21 cellular contexts compared by ENCODE assay signal in the genomic region with DNA sequence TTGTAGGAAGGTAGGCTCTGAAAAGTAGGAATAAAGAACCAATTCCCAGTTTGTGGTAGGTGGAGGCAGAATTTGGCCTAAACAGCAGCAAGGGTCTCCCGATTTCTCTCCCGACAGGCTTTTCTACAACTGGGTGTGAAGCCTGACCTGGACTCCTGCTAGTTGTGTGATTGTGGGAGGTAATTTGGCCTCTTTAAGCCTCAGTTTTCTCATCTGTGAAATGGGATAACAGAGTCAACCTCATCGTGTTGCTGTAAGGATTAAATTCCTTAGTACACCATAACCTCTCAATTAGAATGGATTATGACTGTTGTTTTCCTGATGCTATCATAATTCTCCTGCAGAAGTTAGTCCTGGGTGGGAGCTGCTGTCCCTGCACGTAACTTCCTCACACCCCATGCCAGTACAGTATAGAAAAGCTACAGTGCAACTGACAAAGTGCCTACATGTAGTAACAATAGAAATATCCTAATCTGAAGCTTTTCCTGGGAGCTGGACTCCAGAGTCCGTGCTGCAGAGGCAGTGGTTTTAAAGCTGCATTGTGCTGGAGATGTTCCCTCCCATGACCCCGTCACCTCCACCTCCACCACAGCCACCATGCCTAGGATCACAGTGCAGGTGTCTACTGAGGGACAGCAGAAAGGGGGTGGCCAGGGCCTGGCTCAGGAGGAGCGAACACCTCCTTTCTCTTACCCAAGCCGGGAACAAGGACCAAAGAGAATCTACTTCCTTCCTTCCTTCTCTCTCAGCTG.
DNase-seq lines count a peak whose midpoint lies in the region; ATAC-seq, FAIRE-seq and TF ChIP-seq lines count a peak whose summit lies in the region.
"Had no signal": no experiment of that assay in that cellular context is flagged by ENCODE, and none has a peak within 500 bp of the region (broad histone marks: within the 10 kb centered on the region; RNA-seq: fewer than 3 reads in every experiment).

No MANE protein-coding gene starts in this region.

- H3K79me2 ChIP-seq in astrocyte (ENCODE audit: insufficient read depth, low read length): no peaks in the 10 kb centered on the region

- 67% methylated on average over 8 of the region's 8 CpGs for WGBS in suprapubic skin

- peaks cover 39% of the 10 kb centered on the region for H3K4me1 Mint-ChIP-seq in HFFc6 (ENCODE audit: low read depth)
- peaks cover 27% of the 10 kb centered on the region for H3K4me1 Mint-ChIP-seq in astrocyte (ENCODE audit: low read depth, unreplicated experiment)
- no peaks in the 10 kb centered on the region for H3K4me1 Mint-ChIP-seq in activated naive CD4-positive, alpha-beta T cell treated with anti-CD3 and anti-CD28 coated beads, Interleukin-2, amount 10 ng/mL, durations not matched to agents 7 days and 5 days
- H3K4me1 Mint-ChIP-seq: activated CD4-positive, alpha-beta T cell treated with anti-CD3 and anti-CD28 coated beads, Interleukin-2, amount 10 ng/mL, durations not matched to agents 24 days and 14 days had no signal

- H3K27me3 Mint-ChIP-seq in HFFc6 (ENCODE audit: insufficient read depth) (no peaks in the 10 kb centered on the region; the same call in 1 of the 2 replicates), astrocyte (ENCODE audit: low read depth, unreplicated experiment) (no peaks in the 10 kb centered on the region)
- peaks cover 56% of the 10 kb centered on the region for H3K27me3 Mint-ChIP-seq in activated naive CD4-positive, alpha-beta T cell treated with anti-CD3 and anti-CD28 coated beads, Interleukin-2, amount 10 ng/mL, durations not matched to agents 7 days and 5 days

- peak overlapping the region; percentile 18 for H3K4me2 ChIP-seq in astrocyte (ENCODE audit: low read length)
- H3K4me2 ChIP-seq: KMS-11 had no signal

- DNase-seq in HFFc6 (no peak), astrocyte (ENCODE audit: low read depth) (no peak), foreskin keratinocyte (no peak), suprapubic skin (ENCODE audit: low spot score in 2 of 2) (no peak), erythroblast (lab: John Stamatoyannopoulos, UW) (no peak)
- no peak for DNase-seq in activated naive CD4-positive, alpha-beta T cell treated with anti-CD3 and anti-CD28 coated beads, Interleukin-2, amount 10 ng/mL, durations not matched to agents 7 days and 5 days
- DNase-seq: activated CD4-positive, alpha-beta T cell treated with anti-CD3 and anti-CD28 coated beads, Interleukin-2, amount 10 ng/mL, durations not matched to agents 24 days and 14 days; activated naive CD4-positive, alpha-beta T cell treated with Interleukin-2 at 50 U/mL for 16 hours; activated T-cell treated with anti-CD3 and anti-CD28 coated beads, Interleukin-2, amount 50 U/mL, for 1 hour; DMS 273 treated with DMSO at 0.1 percent for 48 hours; left cardiac atrium; psoas muscle; stimulated activated naive CD4-positive, alpha-beta T cell treated with Interleukin-2 at 50 U/mL for 16 hours; T-helper 9 cell; testis; uterus had no signal

- H3K27ac ChIP-seq in astrocyte (ENCODE audit: low read depth, low read length) (no peak overlapping the region), foreskin keratinocyte (peak overlapping the region; percentile 74), suprapubic skin (peak overlapping the region; percentile 52)
- H3K27ac ChIP-seq: KMS-11, neutrophil, psoas muscle, testis, uterus had no signal

- CTCF ChIA-PET in activated naive CD4-positive, alpha-beta T cell treated with anti-CD3 and anti-CD28 coated beads, Interleukin-2, amount 10 ng/mL, durations not matched to agents 7 days and 5 days (lab: Charles Lee): no interaction called here

- H2AFZ ChIP-seq in astrocyte (ENCODE audit: low read depth, low read length): no peak overlapping the region

- H4K20me1 ChIP-seq in astrocyte (ENCODE audit: insufficient read depth, low read length): no peaks in the 10 kb centered on the region

- TF ChIP-seq EP300 in suprapubic skin (IDR thresholded peaks at IDR 0.05): no peak

- H3K4me3 Mint-ChIP-seq in HFFc6: peak overlapping the region; percentile 46; the same call in 1 of the 2 replicates
- H3K4me3 Mint-ChIP-seq in astrocyte (ENCODE audit: unreplicated experiment): no peak overlapping the region
- H3K4me3 Mint-ChIP-seq in activated naive CD4-positive, alpha-beta T cell treated with anti-CD3 and anti-CD28 coated beads, Interleukin-2, amount 10 ng/mL, durations not matched to agents 7 days and 5 days: no peak overlapping the region
- H3K4me3 Mint-ChIP-seq: activated CD4-positive, alpha-beta T cell treated with anti-CD3 and anti-CD28 coated beads, Interleukin-2, amount 10 ng/mL, durations not matched to agents 24 days and 14 days had no signal

- no peak for TF ChIP-seq POLR2A in suprapubic skin (IDR thresholded peaks at IDR 0.05)
- no peak for TF ChIP-seq POLR2A in erythroblast (IDR thresholded peaks at IDR 0.05; ENCODE audit: low read length)

- ATAC-seq in foreskin keratinocyte (no peak), GM19035 (IDR thresholded peaks at IDR 0.05; ENCODE audit: unreplicated experiment) (no peak)
- ATAC-seq: psoas muscle had no signal

- H3K36me3 Mint-ChIP-seq in HFFc6 (ENCODE audit: low read depth) (peaks cover 12% of the 10 kb centered on the region), astrocyte (ENCODE audit: low read depth, unreplicated experiment) (no peaks in the 10 kb centered on the region)
- no peaks in the 10 kb centered on the region for H3K36me3 Mint-ChIP-seq in activated naive CD4-positive, alpha-beta T cell treated with anti-CD3 and anti-CD28 coated beads, Interleukin-2, amount 10 ng/mL, durations not matched to agents 7 days and 5 days

- H3K9me3 ChIP-seq in astrocyte (ENCODE audit: insufficient read depth, low read depth, low read length) (peaks cover 3% of the 10 kb centered on the region), suprapubic skin (no peaks in the 10 kb centered on the region)
- H3K9me3 ChIP-seq: neutrophil, psoas muscle, testis had no signal

- FAIRE-seq in astrocyte (lab: Jason Lieb, UNC): no peak
- FAIRE-seq: H54 had no signal

- H3K4me3 ChIP-seq in astrocyte (ENCODE audit: insufficient read depth, low read depth, low read length) (no peak overlapping the region), suprapubic skin (peak overlapping the region; percentile 13)
- H3K4me3 ChIP-seq: psoas muscle, testis, uterus had no signal

- no peak for TF ChIP-seq CTCF in HFFc6 (IDR thresholded peaks at IDR 0.05)
- no peak for TF ChIP-seq CTCF in astrocyte (IDR thresholded peaks at IDR 0.05; ENCODE audit: insufficient read depth, low read depth, low read length)
- no peak for TF ChIP-seq CTCF in foreskin keratinocyte (conservative IDR thresholded peaks at IDR 0.05)
- no peak for TF ChIP-seq CTCF in suprapubic skin (IDR thresholded peaks at IDR 0.05)

- H3K36me3 ChIP-seq in astrocyte (ENCODE audit: insufficient read depth, low read length) (no peaks in the 10 kb centered on the region), suprapubic skin (no peaks in the 10 kb centered on the region)
- H3K36me3 ChIP-seq: brain microvascular endothelial cell, neutrophil, uterus had no signal

- H3K27me3 ChIP-seq in astrocyte (ENCODE audit: insufficient read depth, low read length): no peaks in the 10 kb centered on the region
- H3K27me3 ChIP-seq in foreskin keratinocyte: no peaks in the 10 kb centered on the region
- peaks cover 6% of the 10 kb centered on the region for H3K27me3 ChIP-seq in suprapubic skin
- H3K27me3 ChIP-seq: brain microvascular endothelial cell, testis, uterus had no signal

- no peak overlapping the region for H3K9ac ChIP-seq in astrocyte (ENCODE audit: low read length)
- H3K9ac ChIP-seq: KMS-11 had no signal

- H3K4me1 ChIP-seq in astrocyte (ENCODE audit: insufficient read depth, low read length) (peaks cover 23% of the 10 kb centered on the region), foreskin keratinocyte (peaks cover 21% of the 10 kb centered on the region), suprapubic skin (peaks cover 19% of the 10 kb centered on the region)
- H3K4me1 ChIP-seq: psoas muscle, testis had no signal

- peaks cover 10% of the 10 kb centered on the region for H3K9me3 Mint-ChIP-seq in HFFc6
- no peaks in the 10 kb centered on the region for H3K9me3 Mint-ChIP-seq in astrocyte (ENCODE audit: unreplicated experiment)
- no peaks in the 10 kb centered on the region for H3K9me3 Mint-ChIP-seq in activated naive CD4-positive, alpha-beta T cell treated with anti-CD3 and anti-CD28 coated beads, Interleukin-2, amount 10 ng/mL, durations not matched to agents 7 days and 5 days
- H3K9me3 Mint-ChIP-seq: activated CD4-positive, alpha-beta T cell treated with anti-CD3 and anti-CD28 coated beads, Interleukin-2, amount 10 ng/mL, durations not matched to agents 24 days and 14 days had no signal

- peak overlapping the region; percentile 61 for H3K27ac Mint-ChIP-seq in HFFc6
- H3K27ac Mint-ChIP-seq in astrocyte (ENCODE audit: unreplicated experiment): no peak overlapping the region
- H3K27ac Mint-ChIP-seq in activated naive CD4-positive, alpha-beta T cell treated with anti-CD3 and anti-CD28 coated beads, Interleukin-2, amount 10 ng/mL, durations not matched to agents 7 days and 5 days: no peak overlapping the region
- H3K27ac Mint-ChIP-seq: activated CD4-positive, alpha-beta T cell treated with anti-CD3 and anti-CD28 coated beads, Interleukin-2, amount 10 ng/mL, durations not matched to agents 24 days and 14 days had no signal
